Comparison of ENCODE assay signal across 21 cellular contexts in the genomic region with DNA sequence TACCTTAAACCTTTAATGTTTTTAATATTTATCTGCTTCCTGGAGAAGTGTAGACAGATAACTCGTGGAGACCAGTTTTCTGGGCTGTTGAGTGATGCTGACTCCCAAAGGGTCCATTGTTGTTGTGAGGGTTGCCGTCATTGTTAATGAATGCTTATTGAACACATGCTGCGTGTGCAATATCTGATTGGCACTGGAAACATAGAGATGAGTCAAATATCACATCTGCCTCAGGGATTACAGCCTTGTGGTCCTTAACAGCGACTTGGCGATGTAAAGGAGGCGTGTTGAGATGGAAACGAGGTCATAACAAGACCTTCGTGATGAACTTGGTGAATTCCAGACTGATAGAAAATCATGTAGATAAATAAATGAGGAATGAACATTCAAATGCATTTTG.
DNase-seq lines count a peak whose midpoint lies in the region; FAIRE-seq and TF ChIP-seq lines count a peak whose summit lies in the region.
"Had no signal": no experiment of that assay in that cellular context is flagged by ENCODE, and none has a peak within 500 bp of the region (broad histone marks: within the 10 kb centered on the region; RNA-seq: fewer than 3 reads in every experiment).

No MANE protein-coding gene starts in this region.

- H3K79me2 ChIP-seq in astrocyte (ENCODE audit: insufficient read depth, low read length), result no peaks in the 10 kb centered on the region

- peaks cover 24% of the 10 kb centered on the region for H4K20me1 ChIP-seq in astrocyte (ENCODE audit: insufficient read depth, low read length)

- peak; percentile 34 for DNase-seq in BE2C
- peak; percentile 60 for DNase-seq in astrocyte (ENCODE audit: low read depth)
- DNase-seq in fibroblast of the aortic adventitia (ENCODE audit: low read depth), result peak; percentile 78
- DNase-seq in right atrium auricular region (ENCODE audit: low spot score), result no peak
- DNase-seq in NCI-H2171 (lab: John Stamatoyannopoulos, UW), result no peak
- DNase-seq in brain microvascular endothelial cell, result no peak
- no peak for DNase-seq in NCI-H2081 (lab: John Stamatoyannopoulos, UW)
- DNase-seq: Calu3, DMS153, DND-41, HCEC 1CT, NCI-H1092, NCI-H1436, NCI-H187, NCI-H526 treated with DMSO at 0.1 percent for 48 hours, RPMI8226, SHP77 treated with DMSO at 0.1 percent for 48 hours had no signal

- H3K4me3 Mint-ChIP-seq in astrocyte (ENCODE audit: unreplicated experiment), result no peak overlapping the region

- H3K36me3 Mint-ChIP-seq in astrocyte (ENCODE audit: low read depth, unreplicated experiment), result peaks cover 15% of the 10 kb centered on the region

- H3K9me3 Mint-ChIP-seq in astrocyte (ENCODE audit: unreplicated experiment), result peaks cover 2% of the 10 kb centered on the region

- H3K27me3 ChIP-seq in BE2C (no peaks in the 10 kb centered on the region), astrocyte (ENCODE audit: insufficient read depth, low read length) (no peaks in the 10 kb centered on the region), right atrium auricular region (no peaks in the 10 kb centered on the region), brain microvascular endothelial cell (replicated peaks) (no peaks in the 10 kb centered on the region)

- no peak for FAIRE-seq in astrocyte (lab: Jason Lieb, UNC)
- FAIRE-seq: GM12892, GM19239, H1 had no signal

- H3K9me3 ChIP-seq in BE2C (no peaks in the 10 kb centered on the region), astrocyte (ENCODE audit: insufficient read depth, low read depth, low read length) (no peaks in the 10 kb centered on the region), right atrium auricular region (no peaks in the 10 kb centered on the region)

- peaks cover 2% of the 10 kb centered on the region for H3K4me1 Mint-ChIP-seq in astrocyte (ENCODE audit: low read depth, unreplicated experiment)

- H3K4me2 ChIP-seq in astrocyte (ENCODE audit: low read length), result no peak overlapping the region

- H3K27ac ChIP-seq in astrocyte (ENCODE audit: low read depth, low read length), result no peak overlapping the region
- H3K27ac ChIP-seq in right atrium auricular region, result peak overlapping the region; percentile 37 to 72
- H3K27ac ChIP-seq in brain microvascular endothelial cell, result no peak overlapping the region
- H3K27ac ChIP-seq: HL-60 had no signal

- H3K36me3 ChIP-seq in BE2C (peaks cover 18% of the 10 kb centered on the region), astrocyte (ENCODE audit: insufficient read depth, low read length) (peaks cover 13% of the 10 kb centered on the region), right atrium auricular region (no peaks in the 10 kb centered on the region), brain microvascular endothelial cell (replicated peaks) (no peaks in the 10 kb centered on the region)

- H3K9ac ChIP-seq in astrocyte (ENCODE audit: low read length), result no peak overlapping the region

- in situ Hi-C loops in brain microvascular endothelial cell (cut with HindIII; ENCODE audit: low pct_ligation_motif_present, low sequenced_read_pairs), result no loop called here

- no peak overlapping the region for H3K4me3 ChIP-seq in BE2C (ENCODE audit: low read depth, low read length)
- H3K4me3 ChIP-seq in astrocyte (ENCODE audit: insufficient read depth, low read depth, low read length), result no peak overlapping the region
- no peak overlapping the region for H3K4me3 ChIP-seq in fibroblast of the aortic adventitia (ENCODE audit: low read depth, low read length)
- H3K4me3 ChIP-seq in right atrium auricular region, result peak overlapping the region in 1 of 2 donors; percentile 4
- no peak overlapping the region for H3K4me3 ChIP-seq in brain microvascular endothelial cell (ENCODE audit: low read depth, low read length)

- peaks cover 16% of the 10 kb centered on the region for H3K4me1 ChIP-seq in BE2C
- H3K4me1 ChIP-seq in astrocyte (ENCODE audit: insufficient read depth, low read length), result no peaks in the 10 kb centered on the region
- H3K4me1 ChIP-seq in right atrium auricular region, result peaks cover 0 to 22% of the 10 kb centered on the region in 2 donors

- no peak overlapping the region for H2AFZ ChIP-seq in astrocyte (ENCODE audit: low read depth, low read length)

- TF ChIP-seq CTCF in BE2C (IDR thresholded peaks at IDR 0.05; ENCODE audit: low read depth, low read length) (no peak), astrocyte (IDR thresholded peaks at IDR 0.05; ENCODE audit: insufficient read depth, low read depth, low read length) (no peak), fibroblast of the aortic adventitia (IDR thresholded peaks at IDR 0.05; ENCODE audit: insufficient read depth, low read length) (no peak), right atrium auricular region (IDR thresholded peaks at IDR 0.05) (no peak), brain microvascular endothelial cell (IDR thresholded peaks at IDR 0.05; ENCODE audit: low read depth, low read length, missing control alignments) (no peak)

- H3K27me3 Mint-ChIP-seq in astrocyte (ENCODE audit: low read depth, unreplicated experiment), result no peaks in the 10 kb centered on the region

- H3K27ac Mint-ChIP-seq in astrocyte (ENCODE audit: unreplicated experiment), result no peak overlapping the region

Comparison
In these comparisons a context has a peak if more than half of its experiments do, and no peak if none do; other contexts are left out.
1. DNase-seq: peak in BE2C (single experiment), astrocyte (single experiment) and fibroblast of the aortic adventitia (single experiment); none in right atrium auricular region (single experiment), NCI-H2171 (single experiment), brain microvascular endothelial cell (single experiment) and NCI-H2081 (0 of 2).
2. H3K27ac ChIP-seq: peak in right atrium auricular region (2 of 2); none in astrocyte (single experiment) and brain microvascular endothelial cell (single experiment).